ENCODE assay signal across 13 cellular contexts in genomic region chr6:39335780-39336541, GRCh38. TPM values are rescaled to one million over a fixed set of nuclear protein-coding genes. Genes with fewer than 3 reads are reported as not detected.
DNase-seq lines count a peak whose midpoint lies in the region; ATAC-seq, FAIRE-seq and TF ChIP-seq lines count a peak whose summit lies in the region.
"Had no signal": no experiment of that assay in that cellular context is flagged by ENCODE, and none has a peak within 500 bp of the region (broad histone marks: within the 10 kb centered on the region; RNA-seq: fewer than 3 reads in every experiment).

No MANE protein-coding gene starts in this region.

- H3K27ac Mint-ChIP-seq in activated CD8-positive, alpha-beta memory T cell treated with anti-CD3 and anti-CD28 coated beads, Interleukin-2, amount 10 ng/mL, durations not matched to agents 7 days and 5 days: no peak overlapping the region
- H3K27ac Mint-ChIP-seq in stimulated activated naive CD8-positive, alpha-beta T cell treated with anti-CD3 and anti-CD28 coated beads, Interleukin-15, amount 100 ng/mL, for 72 hours: no peak overlapping the region

- TF ChIP-seq CTCF in K562 (IDR thresholded peaks at IDR 0.05 in 2 of 3, conservative IDR thresholded peaks at IDR 0.05 in 1 of 3; ENCODE audit: insufficient read depth in 2 of 3, low read depth in 1 of 3, low read length in 3 of 3): no peak

- peak overlapping the region; percentile 17 for H3K4me3 Mint-ChIP-seq in activated CD8-positive, alpha-beta memory T cell treated with anti-CD3 and anti-CD28 coated beads, Interleukin-2, amount 10 ng/mL, durations not matched to agents 7 days and 5 days
- no peak overlapping the region for H3K4me3 Mint-ChIP-seq in stimulated activated naive CD8-positive, alpha-beta T cell treated with anti-CD3 and anti-CD28 coated beads, Interleukin-15, amount 100 ng/mL, for 72 hours

- 2% methylated on average over 5 of the region's 5 CpGs for WGBS in K562 (ENCODE audit: insufficient coverage, low coverage, missing lambda C conversion rate)

- no peak for TF ChIP-seq EP300 in K562 (IDR thresholded peaks at IDR 0.05; ENCODE audit: low read length)

- no peak for TF ChIP-seq RAD21 in K562 (CRISPR knock-in tag; conservative IDR thresholded peaks at IDR 0.05 in 1 of 2, IDR thresholded peaks at IDR 0.05 in 1 of 2)

- H3K4me1 Mint-ChIP-seq in activated CD8-positive, alpha-beta memory T cell treated with anti-CD3 and anti-CD28 coated beads, Interleukin-2, amount 10 ng/mL, durations not matched to agents 7 days and 5 days: peaks cover 18% of the 10 kb centered on the region
- peaks cover 10% of the 10 kb centered on the region for H3K4me1 Mint-ChIP-seq in stimulated activated naive CD8-positive, alpha-beta T cell treated with anti-CD3 and anti-CD28 coated beads, Interleukin-15, amount 100 ng/mL, for 72 hours

- no peak overlapping the region for H3K4me2 ChIP-seq in K562 (ENCODE audit: insufficient read depth, low read length)
- H3K4me2 ChIP-seq: SK-N-SH had no signal

- peak; percentile 77 for DNase-seq in activated CD8-positive, alpha-beta memory T cell treated with anti-CD3 and anti-CD28 coated beads, Interleukin-2, amount 10 ng/mL, durations not matched to agents 7 days and 5 days
- no peak for DNase-seq in activated CD8-positive, alpha-beta memory T cell treated with anti-CD3 and anti-CD28 coated beads for 24 hours
- DNase-seq in M059J (ENCODE audit: low read depth) (peak; percentile 52), K562 (ENCODE audit: extremely low read depth in 1 of 4, low spot score in 3 of 4) (no peak), superior temporal gyrus (ENCODE audit: extremely low spot score) (no peak)
- no peak for DNase-seq in stimulated activated naive CD8-positive, alpha-beta T cell treated with anti-CD3 and anti-CD28 coated beads, Interleukin-15, amount 100 ng/mL, for 72 hours
- no peak for DNase-seq in stimulated activated CD4-positive, alpha-beta T cell treated with anti-CD3 and anti-CD28 coated beads, Interleukin-15, amount 100 ng/mL, for 24 hours
- DNase-seq: activated effector memory CD4-positive, alpha-beta T cell treated with anti-CD3 and anti-CD28 coated beads, Interleukin-2, amount 50 U/mL, for 16 hours; NCI-H1417 treated with DMSO at 0.1 percent for 48 hours; SK-N-SH had no signal

- in situ Hi-C loops in K562 (cut with MboI): no loop called here

- no peak overlapping the region for H3K4me3 ChIP-seq in K562

- H3K79me2 ChIP-seq in K562 (ENCODE audit: control insufficient read depth, insufficient read depth, low read length): no peaks in the 10 kb centered on the region

- no peak overlapping the region for H3K9ac ChIP-seq in K562 (ENCODE audit: insufficient read depth in 1 of 2, low read depth in 2 of 2, low read length in 2 of 2)
- H3K9ac ChIP-seq: SK-N-SH had no signal

- intact Hi-C loops in K562 (cut with micrococcal nuclease): no loop called here

- no peak overlapping the region for H2AFZ ChIP-seq in K562 (ENCODE audit: low read depth, low read length)

- POLR2A ChIA-PET in K562 (lab: Yijun Ruan, JAX): interaction anchor here (0.6 to 0.8 kb wide), 2 partner anchors 1126 to 1714 kb away, joined by 3 read pairs; no protein-coding TSS in a partner anchor

- no peak for TF ChIP-seq POLR2A in K562 (conservative IDR thresholded peaks at IDR 0.05)

- no peaks in the 10 kb centered on the region for H3K9me3 ChIP-seq in K562 (replicated peaks; ENCODE audit: control insufficient read depth, insufficient read depth, low read depth, low read length)
- H3K9me3 ChIP-seq: SK-N-SH had no signal

- BruUV-seq in K562 (replicated peaks; lab: Mats Ljungman, UMichigan): no TSS peak

- no peaks in the 10 kb centered on the region for H3K4me1 ChIP-seq in K562 (replicated peaks in 1 of 2; ENCODE audit: control insufficient read depth in 2 of 2, insufficient read depth in 2 of 2, low read length in 2 of 2)

- no peaks in the 10 kb centered on the region for H3K9me3 Mint-ChIP-seq in activated CD8-positive, alpha-beta memory T cell treated with anti-CD3 and anti-CD28 coated beads, Interleukin-2, amount 10 ng/mL, durations not matched to agents 7 days and 5 days (ENCODE audit: low read depth)
- no peaks in the 10 kb centered on the region for H3K9me3 Mint-ChIP-seq in stimulated activated naive CD8-positive, alpha-beta T cell treated with anti-CD3 and anti-CD28 coated beads, Interleukin-15, amount 100 ng/mL, for 72 hours

- H3K36me3 Mint-ChIP-seq in activated CD8-positive, alpha-beta memory T cell treated with anti-CD3 and anti-CD28 coated beads, Interleukin-2, amount 10 ng/mL, durations not matched to agents 7 days and 5 days: no peaks in the 10 kb centered on the region

- no peak for FAIRE-seq in K562 (lab: Jason Lieb, UNC)
- FAIRE-seq: islet of Langerhans had no signal

- peaks cover 7 to 33% of the 10 kb centered on the region in 2 experiments; a peak in 3 of 5 replicates for H3K27me3 ChIP-seq in K562 (ENCODE audit: control insufficient read depth in 2 of 2, insufficient read depth in 2 of 2, low read length in 2 of 2)

- H3K36me3 ChIP-seq in K562 (ENCODE audit: control insufficient read depth, insufficient read depth, low read length): no peaks in the 10 kb centered on the region

- no peak overlapping the region for H3K27ac ChIP-seq in K562 (ENCODE audit: extremely low read depth, low read depth, low read length)

- 0 out of 2 replicates have a peak, but pooled peaks cover 5% of the 10 kb centered on the region for H4K20me1 ChIP-seq in K562 (replicated peaks; ENCODE audit: control insufficient read depth, insufficient read depth, low read length)

- H3K9me1 ChIP-seq in K562 (ENCODE audit: control insufficient read depth, insufficient read depth, low read length): no peaks in the 10 kb centered on the region

- peaks cover 53% of the 10 kb centered on the region for H3K27me3 Mint-ChIP-seq in activated CD8-positive, alpha-beta memory T cell treated with anti-CD3 and anti-CD28 coated beads, Interleukin-2, amount 10 ng/mL, durations not matched to agents 7 days and 5 days
- peaks cover 42% of the 10 kb centered on the region for H3K27me3 Mint-ChIP-seq in stimulated activated naive CD8-positive, alpha-beta T cell treated with anti-CD3 and anti-CD28 coated beads, Interleukin-15, amount 100 ng/mL, for 72 hours

- CTCF ChIA-PET in activated CD8-positive, alpha-beta memory T cell treated with anti-CD3 and anti-CD28 coated beads, Interleukin-2, amount 10 ng/mL, durations not matched to agents 7 days and 5 days (lab: Charles Lee): interaction anchor here (0.7 to 0.9 kb wide), 2 partner anchors 26 kb away, joined by 3 read pairs; no protein-coding TSS in a partner anchor
- CTCF ChIA-PET in K562 (lab: Yijun Ruan, JAX; ENCODE audit: low intra/inter-chr PET ratio): no interaction called here

- peak; percentile 73 for ATAC-seq in activated CD8-positive, alpha-beta memory T cell treated with anti-CD3 and anti-CD28 coated beads, Interleukin-2, amount 10 ng/mL, durations not matched to agents 7 days and 5 days
- ATAC-seq in K562 (peak; percentile 53; the same call in 2 of the 3 replicates), GM21576 (IDR thresholded peaks at IDR 0.05; ENCODE audit: unreplicated experiment) (no peak)
- peak; percentile 76 for ATAC-seq in stimulated activated naive CD8-positive, alpha-beta T cell treated with anti-CD3 and anti-CD28 coated beads, Interleukin-15, amount 100 ng/mL, for 72 hours

TF ChIP-seq in K562, 482 proteins besides CTCF, POLR2A, EP300 and RAD21 (continues in another document):
- TF ChIP-seq FUS (optimal IDR thresholded peaks at IDR 0.05; ENCODE audit: low read depth, low read length) (no peak), ZNF253 (CRISPR knock-in tag; conservative IDR thresholded peaks at IDR 0.05) (no peak)

RNA-seq across cellular contexts. Expression of gene KCNK16, which starts 13.5 kb away (rescaled TPM):
- not detected for total RNA-seq in activated CD8-positive, alpha-beta memory T cell treated with anti-CD3 and anti-CD28 coated beads, Interleukin-2, amount 10 ng/mL, durations not matched to agents 7 days and 5 days
- not detected in 2 replicates for total RNA-seq in M059J (2014; rRNA removed; shearing (Covaris generic))
- total RNA-seq in K562 (2011; cell fraction: chromatin; rRNA removed; ENCODE audit: low replicate concordance): not detected in 2 replicates
- not detected in 2 replicates for total RNA-seq in K562 (2011; cell fraction: nucleolus; rRNA removed)
- total RNA-seq in K562 (2011; cell fraction: nucleoplasm; rRNA removed): not detected in 2 replicates
- total RNA-seq in K562 (2014; rRNA removed) (not detected in 2 replicates), K562 (2014; rRNA removed; fragmentation: Illumina TruSeq; extraction: Trizol) (not detected in 2 replicates), K562 (2015; rRNA removed; fragmentation: Illumina TruSeq; extraction: Trizol) (not detected in 2 replicates), K562 (2021) (not detected in 2 replicates)
- polyA plus RNA-seq in K562 (2011; rRNA removed) (not detected in 2 replicates), K562 (2014; fragmentation: Illumina TruSeq; extraction: Trizol) (not detected in 2 replicates), K562 (2014; fragmentation: Nextera tagmentation; extraction: Ambion mirVana) (not detected), K562 (2014; rRNA removed) (not detected in 2 replicates)
- not detected in 2 replicates for polyA plus RNA-seq in K562 (2011; cell fraction: cytosol; rRNA removed)
- not detected in 2 replicates for polyA plus RNA-seq in K562 (2011; cell fraction: nucleus; rRNA removed)
- not detected in 2 replicates for polyA plus RNA-seq in K562 (2012)
- polyA minus RNA-seq in K562 (2011; rRNA and poly(A)+ RNA removed): not detected in 2 replicates
- not detected in 2 replicates for polyA minus RNA-seq in K562 (2011; cell fraction: cytosol; rRNA and poly(A)+ RNA removed)
- polyA minus RNA-seq in K562 (2011; cell fraction: nucleus; rRNA and poly(A)+ RNA removed): not detected in 2 replicates
- polyA plus RNA-seq: AG04450, SK-N-SH had no signal

RNA-seq across cellular contexts. Expression of gene KCNK17, which starts 21.7 kb away (rescaled TPM):
- total RNA-seq in activated CD8-positive, alpha-beta memory T cell treated with anti-CD3 and anti-CD28 coated beads, Interleukin-2, amount 10 ng/mL, durations not matched to agents 7 days and 5 days: not detected
- total RNA-seq in M059J (2014; rRNA removed; shearing (Covaris generic)): not detected in 2 replicates
- total RNA-seq in K562 (2011; cell fraction: chromatin; rRNA removed; ENCODE audit: low replicate concordance): not detected in 2 replicates
- total RNA-seq in K562 (2011; cell fraction: nucleolus; rRNA removed): not detected in 2 replicates
- total RNA-seq in K562 (2011; cell fraction: nucleoplasm; rRNA removed): not detected in 2 replicates
- total RNA-seq in K562 (2014; rRNA removed): not detected in 2 replicates
- not detected in 2 replicates for total RNA-seq in K562 (2014; rRNA removed; fragmentation: Illumina TruSeq; extraction: Trizol)
- total RNA-seq in K562 (2015; rRNA removed; fragmentation: Illumina TruSeq; extraction: Trizol): not detected in 2 replicates
- total RNA-seq in K562 (2021): not detected in 2 replicates
- not detected in 2 replicates for polyA plus RNA-seq in K562 (2011; rRNA removed)
- not detected in 2 replicates for polyA plus RNA-seq in K562 (2011; cell fraction: cytosol; rRNA removed)
- not detected in 2 replicates for polyA plus RNA-seq in K562 (2011; cell fraction: nucleus; rRNA removed)
- not detected in 2 replicates for polyA plus RNA-seq in K562 (2012)
- not detected in 2 replicates for polyA plus RNA-seq in K562 (2014; fragmentation: Illumina TruSeq; extraction: Trizol)
- polyA plus RNA-seq in K562 (2014; fragmentation: Nextera tagmentation; extraction: Ambion mirVana): not detected
- not detected in 2 replicates for polyA plus RNA-seq in K562 (2014; rRNA removed)
- polyA minus RNA-seq in K562 (2011; rRNA and poly(A)+ RNA removed): not detected in 2 replicates
- not detected in 2 replicates for polyA minus RNA-seq in K562 (2011; cell fraction: cytosol; rRNA and poly(A)+ RNA removed)
- polyA minus RNA-seq in K562 (2011; cell fraction: nucleus; rRNA and poly(A)+ RNA removed): not detected in 2 replicates
- polyA plus RNA-seq: AG04450, SK-N-SH had no signal

Comparison
In these comparisons a context has a peak if more than half of its experiments do, and no peak if none do; other contexts are left out.
1. DNase-seq: peak in activated CD8-positive, alpha-beta memory T cell treated with anti-CD3 and anti-CD28 coated beads, Interleukin-2, amount 10 ng/mL, durations not matched to agents 7 days and 5 days (single experiment) and M059J (single experiment); none in activated CD8-positive, alpha-beta memory T cell treated with anti-CD3 and anti-CD28 coated beads for 24 hours (single experiment), K562 (0 of 4), stimulated activated naive CD8-positive, alpha-beta T cell treated with anti-CD3 and anti-CD28 coated beads, Interleukin-15, amount 100 ng/mL, for 72 hours (0 of 2), superior temporal gyrus (single experiment) and stimulated activated CD4-positive, alpha-beta T cell treated with anti-CD3 and anti-CD28 coated beads, Interleukin-15, amount 100 ng/mL, for 24 hours (single experiment).